ENCODE assay signal across 19 cellular contexts in the genomic region with DNA sequence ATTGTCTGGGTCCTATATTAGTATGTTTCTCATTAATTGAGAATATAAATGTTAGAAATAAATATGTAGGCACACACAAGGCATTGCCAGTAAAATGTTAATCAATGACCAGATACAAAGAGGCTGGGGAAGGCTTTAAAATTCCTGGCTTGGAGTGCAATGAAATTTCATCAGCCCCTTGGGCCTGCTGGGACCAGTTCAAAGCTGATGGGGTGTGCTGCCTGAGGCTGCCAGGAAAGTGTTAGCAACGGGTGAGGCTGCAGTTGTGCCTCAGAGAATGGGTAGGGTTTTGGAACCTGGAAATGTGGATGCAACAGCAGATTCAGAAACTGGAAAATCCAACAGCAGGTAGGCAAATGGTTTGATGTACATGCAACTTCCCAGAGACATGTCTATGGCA.
"Had no signal": no experiment of that assay in that cellular context is flagged by ENCODE, and none has a peak within 500 bp of the region (broad histone marks: within the 10 kb centered on the region; RNA-seq: fewer than 3 reads in every experiment).

No MANE protein-coding gene starts in this region.

- DNase-seq: activated CD4-positive, alpha-beta T cell treated with anti-CD3 and anti-CD28 coated beads, Interleukin-2, amount 50 U/mL, for 1 hour; activated CD4-positive, CD25-positive, alpha-beta regulatory T cell treated with anti-CD3 and anti-CD28 coated beads, Interleukin-2, amount 50 U/mL, for 72 hours; activated gamma-delta T cell treated with Interleukin-2 at 50 U/mL for 16 hours; activated T-cell treated with anti-CD3 and anti-CD28 coated beads, Interleukin-2, amount 50 U/mL, for 1 hour; anterior cingulate cortex; body of pancreas; effector CD4-positive, alpha-beta T cell; erythroblast; glutamatergic neuron; immature natural killer cell; left ventricle myocardium inferior; occipital lobe; posterior cingulate gyrus; retina; spleen; stimulated activated CD4-positive, alpha-beta T cell treated with anti-CD3 and anti-CD28 coated beads, Interleukin-4, amount 100 ng/mL, for 24 hours; stimulated activated naive CD4-positive, alpha-beta T cell treated with Interleukin-2 at 50 U/mL for 16 hours; upper lobe of left lung; WERI-Rb-1 had no signal

- ATAC-seq: body of pancreas had no signal
